ENCODE assay signal across 17 cellular contexts in genomic region chr17:21209511-21210175, GRCh38. TPM values are rescaled to one million over a fixed set of nuclear protein-coding genes. Genes with fewer than 3 reads are reported as not detected.
DNase-seq lines count a peak whose midpoint lies in the region; ATAC-seq, FAIRE-seq and TF ChIP-seq lines count a peak whose summit lies in the region.
"Had no signal": no experiment of that assay in that cellular context is flagged by ENCODE, and none has a peak within 500 bp of the region (broad histone marks: within the 10 kb centered on the region; RNA-seq: fewer than 3 reads in every experiment).

No MANE protein-coding gene starts in this region.

- H4K20me1 ChIP-seq in Loucy (ENCODE audit: insufficient read depth, low read length, poor library complexity, severe bottlenecking) = peaks cover 80% of the 10 kb centered on the region

- peaks cover 11% of the 10 kb centered on the region for H3K36me3 Mint-ChIP-seq in activated CD8-positive, alpha-beta memory T cell treated with anti-CD3 and anti-CD28 coated beads, Interleukin-2, amount 10 ng/mL, durations not matched to agents 7 days and 5 days

- H3K9me3 Mint-ChIP-seq in activated CD8-positive, alpha-beta memory T cell treated with anti-CD3 and anti-CD28 coated beads, Interleukin-2, amount 10 ng/mL, durations not matched to agents 7 days and 5 days (ENCODE audit: low read depth) = no peaks in the 10 kb centered on the region

- peak overlapping the region; percentile 99 for H3K4me2 ChIP-seq in Loucy (ENCODE audit: low read depth, low read length, poor library complexity, severe bottlenecking)

- no peak overlapping the region for H3K9ac ChIP-seq in Loucy (ENCODE audit: low read depth, low read length, poor library complexity, severe bottlenecking)

- peaks cover 90% of the 10 kb centered on the region for H3K79me2 ChIP-seq in Loucy (ENCODE audit: insufficient read depth, low read length)

- H3K4me3 ChIP-seq in Loucy (ENCODE audit: low read length, poor library complexity, severe bottlenecking) = no peak overlapping the region
- H3K4me3 ChIP-seq in pancreas = no peak overlapping the region
- H3K4me3 ChIP-seq: gastroesophageal sphincter, SJCRH30, tibial nerve had no signal

- TF ChIP-seq CTCF in Loucy (conservative IDR thresholded peaks at IDR 0.05; ENCODE audit: low read length) (no peak), pancreas (IDR thresholded peaks at IDR 0.05) (no peak)

- 47 to 56% methylated on average over 17 of the region's 17 CpGs for whole genome bisulfite sequencing in pancreas, 2 donors

- peaks cover 35% of the 10 kb centered on the region for H3K4me1 ChIP-seq in Loucy (ENCODE audit: insufficient read depth, low read length, poor library complexity, severe bottlenecking)
- peaks cover 5 to 19% (median 9%) of the 10 kb centered on the region in 3 donors for H3K4me1 ChIP-seq in pancreas

- DNase-seq in AG08396 (ENCODE audit: low spot score) (peak; percentile 50), left cardiac atrium (peak; percentile 36), pancreas (peak in 4 of 6 donors; percentile 50 to 74 (median 59)), NOMO-1 (lab: John Stamatoyannopoulos, UW; ENCODE audit: unreplicated experiment in 2 of 2) (no peak)
- DNase-seq in activated CD8-positive, alpha-beta memory T cell treated with anti-CD3 and anti-CD28 coated beads, Interleukin-2, amount 10 ng/mL, durations not matched to agents 7 days and 5 days = no peak
- DNase-seq: activated CD8-positive, alpha-beta memory T cell treated with anti-CD3 and anti-CD28 coated beads, Interleukin-2, amount 50 U/mL, for 48 hours; amniotic stem cell; GF-D8; mesendoderm; NCI-H774; SJCRH30 had no signal

- H3K4me1 Mint-ChIP-seq in activated CD8-positive, alpha-beta memory T cell treated with anti-CD3 and anti-CD28 coated beads, Interleukin-2, amount 10 ng/mL, durations not matched to agents 7 days and 5 days = peaks cover 32% of the 10 kb centered on the region

- no peak overlapping the region for H3K4me3 Mint-ChIP-seq in activated CD8-positive, alpha-beta memory T cell treated with anti-CD3 and anti-CD28 coated beads, Interleukin-2, amount 10 ng/mL, durations not matched to agents 7 days and 5 days
- H3K4me3 Mint-ChIP-seq: B cell had no signal

- H3K9me3 ChIP-seq in Loucy (ENCODE audit: insufficient read depth, low read depth, low read length) (no peaks in the 10 kb centered on the region), pancreas (no peaks in the 10 kb centered on the region)
- H3K9me3 ChIP-seq: gastroesophageal sphincter, SJCRH30, tibial nerve had no signal

- H3K27me3 Mint-ChIP-seq in activated CD8-positive, alpha-beta memory T cell treated with anti-CD3 and anti-CD28 coated beads, Interleukin-2, amount 10 ng/mL, durations not matched to agents 7 days and 5 days = no peaks in the 10 kb centered on the region
- H3K27me3 Mint-ChIP-seq: B cell had no signal

- ATAC-seq in left cardiac atrium (no peak), pancreas (peak in 1 of 4 donors; percentile 2), GM21360 (IDR thresholded peaks at IDR 0.05; ENCODE audit: unreplicated experiment) (no peak), HG02981 (IDR thresholded peaks at IDR 0.05; ENCODE audit: unreplicated experiment) (no peak)
- ATAC-seq in activated CD8-positive, alpha-beta memory T cell treated with anti-CD3 and anti-CD28 coated beads, Interleukin-2, amount 10 ng/mL, durations not matched to agents 7 days and 5 days = no peak
- ATAC-seq: gastroesophageal sphincter had no signal

- intact Hi-C loops in left cardiac atrium (cut with DNase I) (loop anchor here in 1 of 2 donors (5.0 kb wide), 2 partner anchors 42 to 82 kb away; partner anchors contain the start of gene DHRS7B), pancreas (cut with DNase I) (no loop called here)

- CTCF ChIA-PET in activated CD8-positive, alpha-beta memory T cell treated with anti-CD3 and anti-CD28 coated beads, Interleukin-2, amount 10 ng/mL, durations not matched to agents 7 days and 5 days (lab: Charles Lee) = no interaction called here

- FAIRE-seq in pancreas (lab: Jason Lieb, UNC) = no peak

- H3K27me3 ChIP-seq in Loucy (ENCODE audit: insufficient read depth, low read length, poor library complexity, severe bottlenecking) (no peaks in the 10 kb centered on the region), pancreas (no peaks in the 10 kb centered on the region)
- H3K27me3 ChIP-seq: gastroesophageal sphincter, SJCRH30, tibial nerve had no signal

- no peaks in the 10 kb centered on the region for H3F3A ChIP-seq in Loucy (ENCODE audit: low read depth)

- H2AFZ ChIP-seq in Loucy (ENCODE audit: low read length) = no peak overlapping the region

- H3K9me2 ChIP-seq in Loucy (replicated peaks; ENCODE audit: low read depth, low read length) = no peaks in the 10 kb centered on the region

- H3K27ac Mint-ChIP-seq in activated CD8-positive, alpha-beta memory T cell treated with anti-CD3 and anti-CD28 coated beads, Interleukin-2, amount 10 ng/mL, durations not matched to agents 7 days and 5 days = no peak overlapping the region
- H3K27ac Mint-ChIP-seq: B cell had no signal

- no peak overlapping the region for H3K27ac ChIP-seq in pancreas
- H3K27ac ChIP-seq: gastroesophageal sphincter, SJCRH30, tibial nerve had no signal

- H3K36me3 ChIP-seq in Loucy (ENCODE audit: insufficient read depth, low read length) (peaks cover 21% of the 10 kb centered on the region; the same call in 1 of the 2 replicates), pancreas (no peaks in the 10 kb centered on the region)

RNA-seq across cellular contexts. Expression of gene TMEM11, which starts 4.3 kb away (rescaled TPM):
- total RNA-seq in left cardiac atrium = 10 to 100 TPM; 26.7 to 27.3 TPM
- 10 to 100 TPM in 1 of 6 donors, 1 to 10 TPM in 5; 6.1 to 10.6 (median 9.1) TPM for total RNA-seq in pancreas
- 10 to 100 TPM; 11.9 to 16.0 TPM for polyA plus RNA-seq in pancreas
- total RNA-seq in activated CD8-positive, alpha-beta memory T cell treated with anti-CD3 and anti-CD28 coated beads, Interleukin-2, amount 10 ng/mL, durations not matched to agents 7 days and 5 days = 10 to 100 TPM; 24.8 to 29.3 TPM

RNA-seq across cellular contexts. Expression of gene NATD1, which starts 43.6 kb away (rescaled TPM):
- 10 to 100 TPM in 1 of 2 donors, 1 to 10 TPM in 1; 8.6 to 19.4 TPM for total RNA-seq in left cardiac atrium
- 1 to 10 TPM; 3.1 to 8.3 (median 5.3) TPM for total RNA-seq in pancreas
- polyA plus RNA-seq in pancreas = 1 to 10 TPM; 2.3 TPM
- total RNA-seq in activated CD8-positive, alpha-beta memory T cell treated with anti-CD3 and anti-CD28 coated beads, Interleukin-2, amount 10 ng/mL, durations not matched to agents 7 days and 5 days = 1 to 10 TPM; 1.8 to 1.9 TPM

Comparison
In these comparisons a context has a peak if more than half of its experiments do, and no peak if none do; other contexts are left out.
1. DNase-seq: peak in AG08396 (single experiment), left cardiac atrium (single experiment) and pancreas (4 of 6); none in activated CD8-positive, alpha-beta memory T cell treated with anti-CD3 and anti-CD28 coated beads, Interleukin-2, amount 10 ng/mL, durations not matched to agents 7 days and 5 days (single experiment) and NOMO-1 (0 of 2).